ENCODE assay signal across 1 cellular context in the genomic region with DNA sequence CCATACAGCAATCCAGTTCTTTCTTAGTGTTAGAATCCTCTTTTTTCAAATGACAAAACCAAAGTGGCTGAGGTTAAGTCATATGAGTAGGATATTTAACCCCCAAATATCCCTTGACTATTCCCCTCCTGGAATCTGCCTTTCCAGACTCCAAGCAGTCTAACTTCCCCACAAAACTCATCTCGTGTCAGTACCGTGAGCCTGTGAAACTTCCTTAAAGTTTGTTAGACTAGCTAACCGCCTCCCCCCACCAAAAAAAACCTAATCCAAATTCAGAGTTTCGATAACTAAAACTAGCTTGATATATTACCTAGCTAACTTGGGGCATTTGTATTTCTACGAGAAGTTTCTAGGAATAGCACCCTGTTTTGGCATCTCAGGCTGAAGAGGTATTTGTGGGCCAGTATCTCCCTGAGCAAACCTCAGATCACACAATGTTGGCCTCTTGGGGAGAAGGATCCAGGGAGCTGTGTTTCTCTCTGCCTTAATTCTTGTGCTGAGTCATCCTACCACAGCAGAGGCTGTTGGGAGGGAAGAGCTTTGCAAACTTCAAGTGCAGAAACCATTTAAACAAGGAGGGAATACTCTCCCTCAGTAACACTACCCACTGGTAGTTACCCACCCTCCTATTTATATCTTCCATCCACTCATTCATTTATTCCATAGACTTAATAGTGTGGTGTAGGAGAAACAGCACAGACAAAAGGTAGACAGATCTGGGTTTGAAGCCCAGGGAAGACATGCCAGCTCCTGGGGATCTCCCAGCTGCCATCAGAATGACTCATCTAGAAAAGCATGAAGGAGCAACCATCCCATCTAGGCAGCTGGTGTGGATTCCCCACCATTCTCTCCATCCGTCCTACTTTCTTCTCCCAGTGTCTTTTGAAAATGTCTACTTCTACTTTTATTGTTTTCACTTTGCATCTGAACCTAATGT.
A peak's percentile ranks its signal among the peaks of the same experiment; 100 is the strongest.
TF ChIP-seq lines count a peak whose summit lies in the region.

No MANE protein-coding gene starts in this region.

TF ChIP-seq in GM12878, 131 proteins besides CTCF, POLR2A, EP300 and RAD21 (continues in another document):
- no peak for TF ChIP-seq ZZZ3 (IDR thresholded peaks at IDR 0.05; ENCODE audit: control insufficient read depth, insufficient read length, low read depth)
- TF ChIP-seq JUNB (IDR thresholded peaks at IDR 0.05) = peak; percentile 69; the same call in 1 of the 2 replicates
- no peak for TF ChIP-seq KDM1A (IDR thresholded peaks at IDR 0.05; ENCODE audit: borderline replicate concordance)
- TF ChIP-seq SREBF2 (IDR thresholded peaks at IDR 0.05; ENCODE audit: low read length) = no peak
- TF ChIP-seq EGR1 (IDR thresholded peaks at IDR 0.05; ENCODE audit: borderline replicate concordance in 1 of 2, low read depth in 2 of 2, low read length in 2 of 2) = no peak
- TF ChIP-seq ZBED1 (IDR thresholded peaks at IDR 0.05; ENCODE audit: borderline replicate concordance) = no peak
- no peak for TF ChIP-seq MYC (IDR thresholded peaks at IDR 0.05; ENCODE audit: insufficient read depth, insufficient read length, insufficient replicate concordance, low read length, severe bottlenecking)
- TF ChIP-seq HDGF (IDR thresholded peaks at IDR 0.05) = no peak
- no peak for TF ChIP-seq NR2F1 (conservative IDR thresholded peaks at IDR 0.05)
- no peak for TF ChIP-seq KLF5 (IDR thresholded peaks at IDR 0.05; ENCODE audit: partially characterized antibody)
- TF ChIP-seq YBX1 (IDR thresholded peaks at IDR 0.05) = no peak
- no peak for TF ChIP-seq MEF2B (IDR thresholded peaks at IDR 0.05; ENCODE audit: partially characterized antibody, poor library complexity, severe bottlenecking)
- TF ChIP-seq CBX3 (IDR thresholded peaks at IDR 0.05; ENCODE audit: borderline replicate concordance, low read depth) = no peak
- 0 out of 2 replicates have a peak, but pooled peaks have one; percentile 47 for TF ChIP-seq BCL11A (IDR thresholded peaks at IDR 0.05; ENCODE audit: low read depth, low read length)
- TF ChIP-seq, protein P1, sequence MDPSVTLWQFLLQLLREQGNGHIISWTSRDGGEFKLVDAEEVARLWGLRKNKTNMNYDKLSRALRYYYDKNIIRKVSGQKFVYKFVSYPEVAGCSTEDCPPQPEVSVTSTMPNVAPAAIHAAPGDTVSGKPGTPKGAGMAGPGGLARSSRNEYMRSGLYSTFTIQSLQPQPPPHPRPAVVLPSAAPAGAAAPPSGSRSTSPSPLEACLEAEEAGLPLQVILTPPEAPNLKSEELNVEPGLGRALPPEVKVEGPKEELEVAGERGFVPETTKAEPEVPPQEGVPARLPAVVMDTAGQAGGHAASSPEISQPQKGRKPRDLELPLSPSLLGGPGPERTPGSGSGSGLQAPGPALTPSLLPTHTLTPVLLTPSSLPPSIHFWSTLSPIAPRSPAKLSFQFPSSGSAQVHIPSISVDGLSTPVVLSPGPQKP (IDR thresholded peaks at IDR 0.05; ENCODE audit: low read depth, low read length) = no peak
- no peak for TF ChIP-seq HDAC2 (IDR thresholded peaks at IDR 0.05)
- no peak for TF ChIP-seq FOS (IDR thresholded peaks at IDR 0.05; ENCODE audit: borderline replicate concordance, extremely low read depth, insufficient read length)
- no peak for TF ChIP-seq SUZ12 (IDR thresholded peaks at IDR 0.05; ENCODE audit: unreplicated experiment)
- TF ChIP-seq, protein P2, sequence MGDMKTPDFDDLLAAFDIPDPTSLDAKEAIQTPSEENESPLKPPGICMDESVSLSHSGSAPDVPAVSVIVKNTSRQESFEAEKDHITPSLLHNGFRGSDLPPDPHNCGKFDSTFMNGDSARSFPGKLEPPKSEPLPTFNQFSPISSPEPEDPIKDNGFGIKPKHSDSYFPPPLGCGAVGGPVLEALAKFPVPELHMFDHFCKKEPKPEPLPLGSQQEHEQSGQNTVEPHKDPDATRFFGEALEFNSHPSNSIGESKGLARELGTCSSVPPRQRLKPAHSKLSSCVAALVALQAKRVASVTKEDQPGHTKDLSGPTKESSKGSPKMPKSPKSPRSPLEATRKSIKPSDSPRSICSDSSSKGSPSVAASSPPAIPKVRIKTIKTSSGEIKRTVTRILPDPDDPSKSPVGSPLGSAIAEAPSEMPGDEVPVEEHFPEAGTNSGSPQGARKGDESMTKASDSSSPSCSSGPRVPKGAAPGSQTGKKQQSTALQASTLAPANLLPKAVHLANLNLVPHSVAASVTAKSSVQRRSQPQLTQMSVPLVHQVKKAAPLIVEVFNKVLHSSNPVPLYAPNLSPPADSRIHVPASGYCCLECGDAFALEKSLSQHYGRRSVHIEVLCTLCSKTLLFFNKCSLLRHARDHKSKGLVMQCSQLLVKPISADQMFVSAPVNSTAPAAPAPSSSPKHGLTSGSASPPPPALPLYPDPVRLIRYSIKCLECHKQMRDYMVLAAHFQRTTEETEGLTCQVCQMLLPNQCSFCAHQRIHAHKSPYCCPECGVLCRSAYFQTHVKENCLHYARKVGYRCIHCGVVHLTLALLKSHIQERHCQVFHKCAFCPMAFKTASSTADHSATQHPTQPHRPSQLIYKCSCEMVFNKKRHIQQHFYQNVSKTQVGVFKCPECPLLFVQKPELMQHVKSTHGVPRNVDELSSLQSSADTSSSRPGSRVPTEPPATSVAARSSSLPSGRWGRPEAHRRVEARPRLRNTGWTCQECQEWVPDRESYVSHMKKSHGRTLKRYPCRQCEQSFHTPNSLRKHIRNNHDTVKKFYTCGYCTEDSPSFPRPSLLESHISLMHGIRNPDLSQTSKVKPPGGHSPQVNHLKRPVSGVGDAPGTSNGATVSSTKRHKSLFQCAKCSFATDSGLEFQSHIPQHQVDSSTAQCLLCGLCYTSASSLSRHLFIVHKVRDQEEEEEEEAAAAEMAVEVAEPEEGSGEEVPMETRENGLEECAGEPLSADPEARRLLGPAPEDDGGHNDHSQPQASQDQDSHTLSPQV (IDR thresholded peaks at IDR 0.05) = no peak
- no peak for TF ChIP-seq CHD2 (IDR thresholded peaks at IDR 0.05; ENCODE audit: borderline replicate concordance, low read depth, low read length)
- 0 out of 2 replicates have a peak, but pooled peaks have one; percentile 11 for TF ChIP-seq BACH1 (IDR thresholded peaks at IDR 0.05; ENCODE audit: borderline replicate concordance)
- TF ChIP-seq, protein P3, sequence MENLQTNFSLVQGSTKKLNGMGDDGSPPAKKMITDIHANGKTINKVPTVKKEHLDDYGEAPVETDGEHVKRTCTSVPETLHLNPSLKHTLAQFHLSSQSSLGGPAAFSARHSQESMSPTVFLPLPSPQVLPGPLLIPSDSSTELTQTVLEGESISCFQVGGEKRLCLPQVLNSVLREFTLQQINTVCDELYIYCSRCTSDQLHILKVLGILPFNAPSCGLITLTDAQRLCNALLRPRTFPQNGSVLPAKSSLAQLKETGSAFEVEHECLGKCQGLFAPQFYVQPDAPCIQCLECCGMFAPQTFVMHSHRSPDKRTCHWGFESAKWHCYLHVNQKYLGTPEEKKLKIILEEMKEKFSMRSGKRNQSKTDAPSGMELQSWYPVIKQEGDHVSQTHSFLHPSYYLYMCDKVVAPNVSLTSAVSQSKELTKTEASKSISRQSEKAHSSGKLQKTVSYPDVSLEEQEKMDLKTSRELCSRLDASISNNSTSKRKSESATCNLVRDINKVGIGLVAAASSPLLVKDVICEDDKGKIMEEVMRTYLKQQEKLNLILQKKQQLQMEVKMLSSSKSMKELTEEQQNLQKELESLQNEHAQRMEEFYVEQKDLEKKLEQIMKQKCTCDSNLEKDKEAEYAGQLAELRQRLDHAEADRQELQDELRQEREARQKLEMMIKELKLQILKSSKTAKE (IDR thresholded peaks at IDR 0.05; ENCODE audit: low read depth, poor library complexity, severe bottlenecking) = no peak
- TF ChIP-seq ATF7 (IDR thresholded peaks at IDR 0.05; ENCODE audit: low read depth) = no peak
- TF ChIP-seq IKZF2 (IDR thresholded peaks at IDR 0.05) = peak; percentile 79 to 83; a peak in 3 of 4 replicates
- TF ChIP-seq SMC3 (IDR thresholded peaks at IDR 0.05; ENCODE audit: borderline replicate concordance, low read length) = no peak
- TF ChIP-seq, protein P4, sequence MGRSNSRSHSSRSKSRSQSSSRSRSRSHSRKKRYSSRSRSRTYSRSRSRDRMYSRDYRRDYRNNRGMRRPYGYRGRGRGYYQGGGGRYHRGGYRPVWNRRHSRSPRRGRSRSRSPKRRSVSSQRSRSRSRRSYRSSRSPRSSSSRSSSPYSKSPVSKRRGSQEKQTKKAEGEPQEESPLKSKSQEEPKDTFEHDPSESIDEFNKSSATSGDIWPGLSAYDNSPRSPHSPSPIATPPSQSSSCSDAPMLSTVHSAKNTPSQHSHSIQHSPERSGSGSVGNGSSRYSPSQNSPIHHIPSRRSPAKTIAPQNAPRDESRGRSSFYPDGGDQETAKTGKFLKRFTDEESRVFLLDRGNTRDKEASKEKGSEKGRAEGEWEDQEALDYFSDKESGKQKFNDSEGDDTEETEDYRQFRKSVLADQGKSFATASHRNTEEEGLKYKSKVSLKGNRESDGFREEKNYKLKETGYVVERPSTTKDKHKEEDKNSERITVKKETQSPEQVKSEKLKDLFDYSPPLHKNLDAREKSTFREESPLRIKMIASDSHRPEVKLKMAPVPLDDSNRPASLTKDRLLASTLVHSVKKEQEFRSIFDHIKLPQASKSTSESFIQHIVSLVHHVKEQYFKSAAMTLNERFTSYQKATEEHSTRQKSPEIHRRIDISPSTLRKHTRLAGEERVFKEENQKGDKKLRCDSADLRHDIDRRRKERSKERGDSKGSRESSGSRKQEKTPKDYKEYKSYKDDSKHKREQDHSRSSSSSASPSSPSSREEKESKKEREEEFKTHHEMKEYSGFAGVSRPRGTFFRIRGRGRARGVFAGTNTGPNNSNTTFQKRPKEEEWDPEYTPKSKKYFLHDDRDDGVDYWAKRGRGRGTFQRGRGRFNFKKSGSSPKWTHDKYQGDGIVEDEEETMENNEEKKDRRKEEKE (IDR thresholded peaks at IDR 0.05) = no peak
- TF ChIP-seq TAF1 (IDR thresholded peaks at IDR 0.05; ENCODE audit: borderline replicate concordance, low read depth, low read length) = no peak
- TF ChIP-seq WRNIP1 (IDR thresholded peaks at IDR 0.05; ENCODE audit: borderline replicate concordance, low read depth, low read length) = no peak
- TF ChIP-seq IKZF1 (conservative IDR thresholded peaks at IDR 0.05) = peak; percentile 77
- no peak for TF ChIP-seq RBBP5 (conservative IDR thresholded peaks at IDR 0.05)
- TF ChIP-seq, protein P5, sequence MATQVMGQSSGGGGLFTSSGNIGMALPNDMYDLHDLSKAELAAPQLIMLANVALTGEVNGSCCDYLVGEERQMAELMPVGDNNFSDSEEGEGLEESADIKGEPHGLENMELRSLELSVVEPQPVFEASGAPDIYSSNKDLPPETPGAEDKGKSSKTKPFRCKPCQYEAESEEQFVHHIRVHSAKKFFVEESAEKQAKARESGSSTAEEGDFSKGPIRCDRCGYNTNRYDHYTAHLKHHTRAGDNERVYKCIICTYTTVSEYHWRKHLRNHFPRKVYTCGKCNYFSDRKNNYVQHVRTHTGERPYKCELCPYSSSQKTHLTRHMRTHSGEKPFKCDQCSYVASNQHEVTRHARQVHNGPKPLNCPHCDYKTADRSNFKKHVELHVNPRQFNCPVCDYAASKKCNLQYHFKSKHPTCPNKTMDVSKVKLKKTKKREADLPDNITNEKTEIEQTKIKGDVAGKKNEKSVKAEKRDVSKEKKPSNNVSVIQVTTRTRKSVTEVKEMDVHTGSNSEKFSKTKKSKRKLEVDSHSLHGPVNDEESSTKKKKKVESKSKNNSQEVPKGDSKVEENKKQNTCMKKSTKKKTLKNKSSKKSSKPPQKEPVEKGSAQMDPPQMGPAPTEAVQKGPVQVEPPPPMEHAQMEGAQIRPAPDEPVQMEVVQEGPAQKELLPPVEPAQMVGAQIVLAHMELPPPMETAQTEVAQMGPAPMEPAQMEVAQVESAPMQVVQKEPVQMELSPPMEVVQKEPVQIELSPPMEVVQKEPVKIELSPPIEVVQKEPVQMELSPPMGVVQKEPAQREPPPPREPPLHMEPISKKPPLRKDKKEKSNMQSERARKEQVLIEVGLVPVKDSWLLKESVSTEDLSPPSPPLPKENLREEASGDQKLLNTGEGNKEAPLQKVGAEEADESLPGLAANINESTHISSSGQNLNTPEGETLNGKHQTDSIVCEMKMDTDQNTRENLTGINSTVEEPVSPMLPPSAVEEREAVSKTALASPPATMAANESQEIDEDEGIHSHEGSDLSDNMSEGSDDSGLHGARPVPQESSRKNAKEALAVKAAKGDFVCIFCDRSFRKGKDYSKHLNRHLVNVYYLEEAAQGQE (IDR thresholded peaks at IDR 0.05; ENCODE audit: low read depth, low read length) = no peak
- TF ChIP-seq SIX5 (IDR thresholded peaks at IDR 0.05; ENCODE audit: low read depth, low read length, severe bottlenecking) = no peak
- no peak for TF ChIP-seq EZH2 (IDR thresholded peaks at IDR 0.05; ENCODE audit: borderline replicate concordance, control insufficient read depth, low read depth, low read length)
- TF ChIP-seq, protein P6, sequence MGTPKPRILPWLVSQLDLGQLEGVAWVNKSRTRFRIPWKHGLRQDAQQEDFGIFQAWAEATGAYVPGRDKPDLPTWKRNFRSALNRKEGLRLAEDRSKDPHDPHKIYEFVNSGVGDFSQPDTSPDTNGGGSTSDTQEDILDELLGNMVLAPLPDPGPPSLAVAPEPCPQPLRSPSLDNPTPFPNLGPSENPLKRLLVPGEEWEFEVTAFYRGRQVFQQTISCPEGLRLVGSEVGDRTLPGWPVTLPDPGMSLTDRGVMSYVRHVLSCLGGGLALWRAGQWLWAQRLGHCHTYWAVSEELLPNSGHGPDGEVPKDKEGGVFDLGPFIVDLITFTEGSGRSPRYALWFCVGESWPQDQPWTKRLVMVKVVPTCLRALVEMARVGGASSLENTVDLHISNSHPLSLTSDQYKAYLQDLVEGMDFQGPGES (IDR thresholded peaks at IDR 0.05) = no peak
- TF ChIP-seq, protein P7, sequence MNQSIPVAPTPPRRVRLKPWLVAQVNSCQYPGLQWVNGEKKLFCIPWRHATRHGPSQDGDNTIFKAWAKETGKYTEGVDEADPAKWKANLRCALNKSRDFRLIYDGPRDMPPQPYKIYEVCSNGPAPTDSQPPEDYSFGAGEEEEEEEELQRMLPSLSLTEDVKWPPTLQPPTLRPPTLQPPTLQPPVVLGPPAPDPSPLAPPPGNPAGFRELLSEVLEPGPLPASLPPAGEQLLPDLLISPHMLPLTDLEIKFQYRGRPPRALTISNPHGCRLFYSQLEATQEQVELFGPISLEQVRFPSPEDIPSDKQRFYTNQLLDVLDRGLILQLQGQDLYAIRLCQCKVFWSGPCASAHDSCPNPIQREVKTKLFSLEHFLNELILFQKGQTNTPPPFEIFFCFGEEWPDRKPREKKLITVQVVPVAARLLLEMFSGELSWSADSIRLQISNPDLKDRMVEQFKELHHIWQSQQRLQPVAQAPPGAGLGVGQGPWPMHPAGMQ (IDR thresholded peaks at IDR 0.05; ENCODE audit: borderline replicate concordance) = no peak
- TF ChIP-seq, protein P8, sequence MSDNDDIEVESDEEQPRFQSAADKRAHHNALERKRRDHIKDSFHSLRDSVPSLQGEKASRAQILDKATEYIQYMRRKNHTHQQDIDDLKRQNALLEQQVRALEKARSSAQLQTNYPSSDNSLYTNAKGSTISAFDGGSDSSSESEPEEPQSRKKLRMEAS (IDR thresholded peaks at IDR 0.05; ENCODE audit: low read depth, low read length) = no peak
- TF ChIP-seq, protein P9, sequence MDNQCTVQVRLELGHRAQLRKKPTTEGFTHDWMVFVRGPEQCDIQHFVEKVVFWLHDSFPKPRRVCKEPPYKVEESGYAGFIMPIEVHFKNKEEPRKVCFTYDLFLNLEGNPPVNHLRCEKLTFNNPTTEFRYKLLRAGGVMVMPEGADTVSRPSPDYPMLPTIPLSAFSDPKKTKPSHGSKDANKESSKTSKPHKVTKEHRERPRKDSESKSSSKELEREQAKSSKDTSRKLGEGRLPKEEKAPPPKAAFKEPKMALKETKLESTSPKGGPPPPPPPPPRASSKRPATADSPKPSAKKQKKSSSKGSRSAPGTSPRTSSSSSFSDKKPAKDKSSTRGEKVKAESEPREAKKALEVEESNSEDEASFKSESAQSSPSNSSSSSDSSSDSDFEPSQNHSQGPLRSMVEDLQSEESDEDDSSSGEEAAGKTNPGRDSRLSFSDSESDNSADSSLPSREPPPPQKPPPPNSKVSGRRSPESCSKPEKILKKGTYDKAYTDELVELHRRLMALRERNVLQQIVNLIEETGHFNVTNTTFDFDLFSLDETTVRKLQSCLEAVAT (IDR thresholded peaks at IDR 0.05) = no peak
